8 cellular contexts compared by ENCODE assay signal in the genomic region with DNA sequence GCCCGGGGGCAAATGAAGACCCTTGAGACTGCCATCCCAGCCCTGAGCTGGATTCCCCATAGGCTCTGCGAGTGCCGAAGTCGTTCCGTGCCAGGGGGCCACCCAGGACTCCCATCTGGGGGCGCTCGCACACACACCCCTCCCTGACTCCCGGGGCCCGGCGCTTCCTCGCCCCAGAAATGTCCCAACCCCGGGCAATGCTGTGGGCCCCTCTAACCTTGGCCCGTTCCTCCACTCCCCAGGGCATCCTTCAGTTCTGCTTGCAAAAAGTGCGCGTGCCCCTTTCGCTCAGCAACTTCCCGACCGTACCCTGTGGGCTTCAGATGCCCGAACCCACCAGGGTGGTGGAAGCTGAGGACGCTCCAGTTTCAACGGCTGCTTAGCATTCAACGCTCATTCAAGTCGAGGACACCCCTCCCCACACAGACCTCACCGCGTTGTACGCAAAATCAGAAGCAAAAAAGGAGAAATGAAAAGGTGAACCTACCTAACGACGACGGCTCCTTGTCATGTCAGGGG. TPM values are rescaled to one million over a fixed set of nuclear protein-coding genes. Genes with fewer than 3 reads are reported as not detected.
DNase-seq lines count a peak whose midpoint lies in the region; ATAC-seq and TF ChIP-seq lines count a peak whose summit lies in the region.

No MANE protein-coding gene starts in this region.

- H3K27ac ChIP-seq in neuronal stem cell (replicated peaks; ENCODE audit: low read length), result no peak overlapping the region

- no peak overlapping the region for H3K14ac ChIP-seq in neuronal stem cell (ENCODE audit: low read length)

- peak overlapping the region; percentile 56 for H3K9ac ChIP-seq in neuronal stem cell (ENCODE audit: low read depth, low read length, poor library complexity)

- H3K4me1 ChIP-seq in neuronal stem cell (ENCODE audit: control insufficient read depth in 2 of 2, insufficient read depth in 1 of 2, low read depth in 1 of 2, low read length in 2 of 2), result peaks cover 23 to 39% of the 10 kb centered on the region in 2 donors

- H3K9me3 Mint-ChIP-seq in activated CD4-positive, alpha-beta memory T cell treated with anti-CD3 and anti-CD28 coated beads, Interleukin-2, amount 10 ng/mL, durations not matched to agents 7 days and 5 days, result no peaks in the 10 kb centered on the region

- H4K8ac ChIP-seq in neuronal stem cell (ENCODE audit: low read depth, low read length), result no peak overlapping the region

- CTCF ChIA-PET in activated CD4-positive, alpha-beta memory T cell treated with anti-CD3 and anti-CD28 coated beads, Interleukin-2, amount 10 ng/mL, durations not matched to agents 7 days and 5 days (lab: Charles Lee), result interaction anchor here (0.8 to 6.7 kb wide), 10 partner anchors 9 to 132 kb away, joined by 4 to 73 read pairs (median 13); a partner anchor contains a TSS

- peaks cover 93% of the 10 kb centered on the region for H3K36me3 Mint-ChIP-seq in activated CD4-positive, alpha-beta memory T cell treated with anti-CD3 and anti-CD28 coated beads, Interleukin-2, amount 10 ng/mL, durations not matched to agents 7 days and 5 days (ENCODE audit: low read depth)

- H3K4me3 ChIP-seq in fibroblast of mammary gland (ENCODE audit: control insufficient read depth, low read depth, low read length) (peak overlapping the region; percentile 55), neuronal stem cell (ENCODE audit: low read length in 2 of 2) (peak overlapping the region; percentile 52 to 87)

- H3K27ac Mint-ChIP-seq in activated CD4-positive, alpha-beta memory T cell treated with anti-CD3 and anti-CD28 coated beads, Interleukin-2, amount 10 ng/mL, durations not matched to agents 7 days and 5 days, result peak overlapping the region; percentile 79

- H3K27me3 Mint-ChIP-seq in activated CD4-positive, alpha-beta memory T cell treated with anti-CD3 and anti-CD28 coated beads, Interleukin-2, amount 10 ng/mL, durations not matched to agents 7 days and 5 days, result no peaks in the 10 kb centered on the region

- peak overlapping the region; percentile 76 for H3K4me3 Mint-ChIP-seq in activated CD4-positive, alpha-beta memory T cell treated with anti-CD3 and anti-CD28 coated beads, Interleukin-2, amount 10 ng/mL, durations not matched to agents 7 days and 5 days

- H2AK5ac ChIP-seq in neuronal stem cell (ENCODE audit: low read depth, low read length), result no peak overlapping the region

- H3K27me3 ChIP-seq in neuronal stem cell (ENCODE audit: control insufficient read depth in 3 of 3, insufficient read depth in 3 of 3, low read depth in 1 of 3, low read length in 3 of 3), result peaks cover 0 to 14% (median 0%) of the 10 kb centered on the region in 3 experiments

- H2BK120ac ChIP-seq in neuronal stem cell (ENCODE audit: low read depth, low read length), result no peak overlapping the region

- DNase-seq in activated CD4-positive, alpha-beta memory T cell treated with anti-CD3 and anti-CD28 coated beads, Interleukin-2, amount 10 ng/mL, durations not matched to agents 7 days and 5 days, result peak; percentile 28
- DNase-seq in fibroblast of mammary gland (ENCODE audit: low read depth), result no peak
- DNase-seq in neuronal stem cell (ENCODE audit: low spot score), result no peak
- DNase-seq in NCI-H446 treated with DMSO at 0.1 percent for 48 hours (lab: John Stamatoyannopoulos, UW), result no peak
- no peak for DNase-seq in NCI-H1105 (lab: John Stamatoyannopoulos, UW)
- DNase-seq in UCSD-AML1 (lab: John Stamatoyannopoulos, UW; ENCODE audit: unreplicated experiment), result no peak

- no peaks in the 10 kb centered on the region for H3K36me3 ChIP-seq in neuronal stem cell (replicated peaks in 1 of 2; ENCODE audit: control insufficient read depth in 2 of 2, insufficient read depth in 2 of 2, low read length in 2 of 2)

- no peak overlapping the region for H2BK5ac ChIP-seq in neuronal stem cell (ENCODE audit: low read length)

- peak overlapping the region; percentile 39 for H2BK15ac ChIP-seq in neuronal stem cell (ENCODE audit: low read length)

- ATAC-seq in GM18498 (IDR thresholded peaks at IDR 0.05; ENCODE audit: unreplicated experiment), result peak; percentile 70
- peak; percentile 45 for ATAC-seq in HG03025 (IDR thresholded peaks at IDR 0.05; ENCODE audit: low FRiP score, unreplicated experiment)

- peaks cover 87% of the 10 kb centered on the region for H3K4me1 Mint-ChIP-seq in activated CD4-positive, alpha-beta memory T cell treated with anti-CD3 and anti-CD28 coated beads, Interleukin-2, amount 10 ng/mL, durations not matched to agents 7 days and 5 days

- POLR2A ChIA-PET in activated CD4-positive, alpha-beta memory T cell treated with anti-CD3 and anti-CD28 coated beads, Interleukin-2, amount 10 ng/mL, durations not matched to agents 7 days and 5 days (lab: Charles Lee), result interaction anchor here (0.8 to 7.4 kb wide), 16 partner anchors 8 to 126 kb away, joined by 3 to 104 read pairs (median 21); a partner anchor contains a TSS

- peak overlapping the region; percentile 92 for H3K4me2 ChIP-seq in neuronal stem cell (ENCODE audit: insufficient read depth, low read length, poor library complexity, severe bottlenecking)

- H3K23ac ChIP-seq in neuronal stem cell (ENCODE audit: low read depth, low read length, poor library complexity), result peak overlapping the region; percentile 8

- H3K9me3 ChIP-seq in neuronal stem cell (replicated peaks in 1 of 2; ENCODE audit: control insufficient read depth in 2 of 2, insufficient read depth in 1 of 2, low read depth in 1 of 2, low read length in 2 of 2), result no peaks in the 10 kb centered on the region

- no peak overlapping the region for H3K4ac ChIP-seq in neuronal stem cell (ENCODE audit: low read length)

- no peak overlapping the region for H4K91ac ChIP-seq in neuronal stem cell (ENCODE audit: low read depth, low read length, poor library complexity)

- H2BK12ac ChIP-seq in neuronal stem cell (ENCODE audit: low read length), result no peak overlapping the region

- TF ChIP-seq CTCF in fibroblast of mammary gland (conservative IDR thresholded peaks at IDR 0.05; ENCODE audit: control insufficient read depth, insufficient read depth, low read depth, low read length), result no peak

- H2AFZ ChIP-seq in neuronal stem cell (ENCODE audit: low read length), result peak overlapping the region; percentile 86

- H3K18ac ChIP-seq in neuronal stem cell (ENCODE audit: low read length), result peak overlapping the region; percentile 89

- WGBS in neuronal stem cell (ENCODE audit: extremely low coverage in 2 of 2, insufficient read length in 2 of 2, insufficient replicate concordance in 1 of 2), 2 donors, result no CpG with 5 or more reads among the region's 29 CpGs

- H3K79me1 ChIP-seq in neuronal stem cell (ENCODE audit: low read depth, low read length), result no peaks in the 10 kb centered on the region

RNA-seq across cellular contexts. Expression of a gene that starts 25.4 kb away (rescaled TPM):
- 100 to 1,000 TPM; 234 to 240 TPM for total RNA-seq in activated CD4-positive, alpha-beta memory T cell treated with anti-CD3 and anti-CD28 coated beads, Interleukin-2, amount 10 ng/mL, durations not matched to agents 7 days and 5 days
- polyA plus RNA-seq in neuronal stem cell (2013, experiment 1 of 2), result 3.1 TPM
- polyA plus RNA-seq in neuronal stem cell (2013, experiment 2 of 2), result 3.3 TPM
